22 cellular contexts compared by ENCODE assay signal in the genomic region with DNA sequence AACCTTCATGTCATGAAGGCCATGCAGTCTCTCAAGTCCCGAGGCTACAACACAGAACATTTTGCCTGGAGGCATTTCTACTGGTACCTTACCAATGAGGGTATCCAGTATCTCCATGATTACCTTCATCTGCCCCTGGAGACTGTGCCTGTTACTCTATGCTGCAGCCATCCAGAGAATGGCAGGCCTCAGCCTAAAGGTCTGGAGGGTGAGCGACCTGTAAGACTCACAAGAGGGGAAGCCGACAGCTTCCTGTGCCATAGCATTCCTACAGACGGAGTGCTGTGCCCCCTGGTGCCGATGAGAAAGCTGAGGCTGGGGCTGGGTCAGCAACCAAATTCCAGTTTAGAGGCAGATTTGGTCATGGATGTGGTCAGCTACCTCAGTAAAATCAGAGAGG. TPM values are rescaled to one million over a fixed set of nuclear protein-coding genes. Genes with fewer than 3 reads are reported as not detected.
"Had no signal": no experiment of that assay in that cellular context is flagged by ENCODE, and none has a peak within 500 bp of the region (broad histone marks: within the 10 kb centered on the region; RNA-seq: fewer than 3 reads in every experiment).

No MANE protein-coding gene starts in this region.

- H3K9me3 Mint-ChIP-seq: activated B cell treated with CpG ODN at 0.5 μM for 24 hours; activated CD8-positive, alpha-beta T cell treated with anti-CD3 and anti-CD28 coated beads for 36 hours; activated naive CD4-positive, alpha-beta T cell treated with anti-CD3 and anti-CD28 coated beads, Interleukin-2, amount 50 U/mL, for 24 hours had no signal

- H3K27me3 Mint-ChIP-seq: activated B cell treated with CpG ODN at 0.5 μM for 24 hours; activated CD8-positive, alpha-beta T cell treated with anti-CD3 and anti-CD28 coated beads for 36 hours; activated naive CD4-positive, alpha-beta T cell treated with anti-CD3 and anti-CD28 coated beads, Interleukin-2, amount 50 U/mL, for 24 hours; naive thymus-derived CD4-positive, alpha-beta T cell; stimulated activated naive B cell treated with anti-CD40 and anti-IgM and Interleukin-4, amounts not matched to agents 10 μg/mL and 1 μg/mL and 100 μg/mL, for 72 hours had no signal

- H3K36me3 ChIP-seq: adrenal gland, cardiac muscle cell, tibial artery had no signal

- H3K4me3 Mint-ChIP-seq: activated B cell treated with CpG ODN at 0.5 μM for 24 hours; activated CD8-positive, alpha-beta T cell treated with anti-CD3 and anti-CD28 coated beads for 36 hours; activated naive CD4-positive, alpha-beta T cell treated with anti-CD3 and anti-CD28 coated beads, Interleukin-2, amount 50 U/mL, for 24 hours; activated T-cell treated with anti-CD3 and anti-CD28 coated beads, Interleukin-2, amount 50 U/mL, for 4 hours; immature natural killer cell; naive thymus-derived CD4-positive, alpha-beta T cell; stimulated activated naive B cell treated with anti-CD40 and anti-IgM and Interleukin-4, amounts not matched to agents 10 μg/mL and 1 μg/mL and 100 μg/mL, for 72 hours had no signal

- H3K36me3 Mint-ChIP-seq: activated naive CD4-positive, alpha-beta T cell treated with anti-CD3 and anti-CD28 coated beads, Interleukin-2, amount 50 U/mL, for 24 hours; immature natural killer cell; naive thymus-derived CD4-positive, alpha-beta T cell; stimulated activated naive B cell treated with anti-CD40 and anti-IgM and Interleukin-4, amounts not matched to agents 10 μg/mL and 1 μg/mL and 100 μg/mL, for 72 hours had no signal

- H3K4me1 Mint-ChIP-seq: activated B cell treated with CpG ODN at 0.5 μM for 24 hours; activated naive CD4-positive, alpha-beta T cell treated with anti-CD3 and anti-CD28 coated beads, Interleukin-2, amount 50 U/mL, for 24 hours; immature natural killer cell; naive thymus-derived CD4-positive, alpha-beta T cell; stimulated activated naive B cell treated with anti-CD40 and anti-IgM and Interleukin-4, amounts not matched to agents 10 μg/mL and 1 μg/mL and 100 μg/mL, for 72 hours had no signal

- H3K4me1 ChIP-seq: adrenal gland, tibial artery had no signal

- H3K9me3 ChIP-seq: adrenal gland, mucosa of descending colon, tibial artery had no signal

- H3K27ac ChIP-seq: adrenal gland, cardiac muscle cell, skin epidermis, tibial artery had no signal

- H3K4me3 ChIP-seq: adrenal gland, cardiac muscle cell, mucosa of descending colon, skin epidermis, tibial artery had no signal

- H3K27me3 ChIP-seq: adrenal gland, cardiac muscle cell, tibial artery had no signal

- H3K27ac Mint-ChIP-seq: activated B cell treated with CpG ODN at 0.5 μM for 24 hours; activated CD8-positive, alpha-beta T cell treated with anti-CD3 and anti-CD28 coated beads for 36 hours; activated naive CD4-positive, alpha-beta T cell treated with anti-CD3 and anti-CD28 coated beads, Interleukin-2, amount 50 U/mL, for 24 hours; immature natural killer cell; naive thymus-derived CD4-positive, alpha-beta T cell; stimulated activated naive B cell treated with anti-CD40 and anti-IgM and Interleukin-4, amounts not matched to agents 10 μg/mL and 1 μg/mL and 100 μg/mL, for 72 hours had no signal

- DNase-seq: activated B cell treated with CpG ODN at 0.5 μM for 24 hours; activated CD4-positive, alpha-beta T cell treated with anti-CD3 and anti-CD28 coated beads for 48 hours; activated CD8-positive, alpha-beta T cell treated with anti-CD3 and anti-CD28 coated beads for 36 hours; activated effector memory CD4-positive, alpha-beta T cell treated with anti-CD3 and anti-CD28 coated beads, Interleukin-2, amount 50 U/mL, for 16 hours; activated T-cell treated with anti-CD3 and anti-CD28 coated beads, Interleukin-2, amount 50 U/mL, for 4 hours; adrenal gland; hypothalamus; immature natural killer cell; mucosa of descending colon; naive thymus-derived CD4-positive, alpha-beta T cell; retina; stimulated activated CD4-positive, alpha-beta T cell treated with anti-CD3 and anti-CD28 coated beads, Interleukin-15, amount 100 ng/mL, for 24 hours; stimulated activated CD4-positive, alpha-beta T cell treated with anti-CD3 and anti-CD28 coated beads, Interleukin-4, amount 100 ng/mL, for 1 hour; stimulated activated naive B cell treated with anti-CD40 and anti-IgM and Interleukin-4, amounts not matched to agents 10 μg/mL and 1 μg/mL and 100 μg/mL, for 72 hours; SW 1271; tibial artery had no signal

RNA-seq across cellular contexts. Expression of gene CADPS, which starts 51.3 kb away (rescaled TPM):
- total RNA-seq: activated B cell treated with CpG ODN at 0.5 μM for 24 hours; activated CD8-positive, alpha-beta T cell treated with anti-CD3 and anti-CD28 coated beads for 36 hours; activated T-cell treated with anti-CD3 and anti-CD28 coated beads, Interleukin-2, amount 50 U/mL, for 4 hours; fibroblast of villous mesenchyme; lung microvascular endothelial cell; naive thymus-derived CD4-positive, alpha-beta T cell; T-helper 2 cell treated with Interferon-gamma antibody and Interleukin-4, amounts not matched to agents 100 ng/mL and 5 ng/mL, for 36 hours had no signal
- polyA plus RNA-seq: immature natural killer cell; naive thymus-derived CD4-positive, alpha-beta T cell had no signal
